ENCODE assay signal across 9 cellular contexts in genomic region chr11:118907749-118908106, GRCh38. TPM values are rescaled to one million over a fixed set of nuclear protein-coding genes. Genes with fewer than 3 reads are reported as not detected.
DNase-seq lines count a peak whose midpoint lies in the region; ATAC-seq and TF ChIP-seq lines count a peak whose summit lies in the region.
"Had no signal": no experiment of that assay in that cellular context is flagged by ENCODE, and none has a peak within 500 bp of the region (broad histone marks: within the 10 kb centered on the region; RNA-seq: fewer than 3 reads in every experiment).

No MANE protein-coding gene starts in this region.

- H3K18ac ChIP-seq in neuronal stem cell (ENCODE audit: low read length): peak overlapping the region; percentile 92

- H3K23ac ChIP-seq in neuronal stem cell (ENCODE audit: low read depth, low read length, poor library complexity): no peak overlapping the region

- no peak for ATAC-seq in HG03196 (IDR thresholded peaks at IDR 0.05; ENCODE audit: unreplicated experiment)

- H4K8ac ChIP-seq in neuronal stem cell (ENCODE audit: low read depth, low read length): no peak overlapping the region

- H2BK15ac ChIP-seq in neuronal stem cell (ENCODE audit: low read length): no peak overlapping the region

- WGBS in endodermal cell (ENCODE audit: insufficient coverage in 1 of 2, insufficient read length in 1 of 2), 2 experiments: 57% methylated on average over 5 of the region's 5 CpGs; no CpG with 5 or more reads in 1 of the 2 experiments
- no CpG with 5 or more reads among the region's 5 CpGs for WGBS in neuronal stem cell (ENCODE audit: extremely low coverage in 2 of 2, insufficient read length in 2 of 2, insufficient replicate concordance in 1 of 2), 2 donors

- H2AK5ac ChIP-seq in neuronal stem cell (ENCODE audit: low read depth, low read length): peak overlapping the region; percentile 95

- H3K4me3 Mint-ChIP-seq in endodermal cell: peak overlapping the region; percentile 32

- H2AFZ ChIP-seq in neuronal stem cell (ENCODE audit: low read length): no peak overlapping the region
- H2AFZ ChIP-seq: parathyroid adenoma had no signal

- H3K27ac ChIP-seq in endodermal cell (ENCODE audit: low read depth, low read length) (no peak overlapping the region), neuronal stem cell (replicated peaks; ENCODE audit: low read length) (no peak overlapping the region)
- H3K27ac ChIP-seq: parathyroid adenoma had no signal

- peak overlapping the region; percentile 93 for H3K27ac Mint-ChIP-seq in endodermal cell

- H3K14ac ChIP-seq in neuronal stem cell (ENCODE audit: low read length): no peak overlapping the region

- H3K36me3 ChIP-seq in BE2C (peaks cover 24% of the 10 kb centered on the region), endodermal cell (ENCODE audit: control insufficient read depth, insufficient read depth, low read length) (peaks cover 56% of the 10 kb centered on the region), neuronal stem cell (replicated peaks in 1 of 2; ENCODE audit: control insufficient read depth in 2 of 2, insufficient read depth in 2 of 2, low read length in 2 of 2) (peaks cover 20 to 35% of the 10 kb centered on the region in 2 donors)

- peaks cover 34% of the 10 kb centered on the region for H3K4me1 Mint-ChIP-seq in endodermal cell

- TF ChIP-seq CTCF in BE2C (IDR thresholded peaks at IDR 0.05; ENCODE audit: low read depth, low read length) (no peak), endodermal cell (conservative IDR thresholded peaks at IDR 0.05) (no peak)

- H2BK5ac ChIP-seq in neuronal stem cell (ENCODE audit: low read length): no peak overlapping the region

- peak overlapping the region; percentile 41 for H3K4me3 ChIP-seq in BE2C (ENCODE audit: low read depth, low read length)
- H3K4me3 ChIP-seq in endodermal cell (ENCODE audit: low read length): peak overlapping the region; percentile 53
- no peak overlapping the region for H3K4me3 ChIP-seq in neuronal stem cell (ENCODE audit: low read length in 2 of 2)

- no peaks in the 10 kb centered on the region for H3K9me3 ChIP-seq in BE2C
- no peaks in the 10 kb centered on the region for H3K9me3 ChIP-seq in endodermal cell (ENCODE audit: control insufficient read depth, low read length)
- H3K9me3 ChIP-seq in neuronal stem cell (replicated peaks in 1 of 2; ENCODE audit: control insufficient read depth in 2 of 2, insufficient read depth in 1 of 2, low read depth in 1 of 2, low read length in 2 of 2): no peaks in the 10 kb centered on the region

- H3K4ac ChIP-seq in neuronal stem cell (ENCODE audit: low read length): no peak overlapping the region

- H2BK120ac ChIP-seq in neuronal stem cell (ENCODE audit: low read depth, low read length): no peak overlapping the region

- no peak overlapping the region for H3K4me2 ChIP-seq in neuronal stem cell (ENCODE audit: insufficient read depth, low read length, poor library complexity, severe bottlenecking)

- no peak overlapping the region for H3K9ac ChIP-seq in endodermal cell (ENCODE audit: extremely low read depth, low read length, poor library complexity, severe bottlenecking)
- H3K9ac ChIP-seq in neuronal stem cell (ENCODE audit: low read depth, low read length, poor library complexity): no peak overlapping the region
- H3K9ac ChIP-seq: parathyroid adenoma had no signal

- H3K27me3 Mint-ChIP-seq in endodermal cell (ENCODE audit: insufficient read depth): no peaks in the 10 kb centered on the region

- H2BK12ac ChIP-seq in neuronal stem cell (ENCODE audit: low read length): no peak overlapping the region

- peaks cover 7% of the 10 kb centered on the region for H3K79me1 ChIP-seq in neuronal stem cell (ENCODE audit: low read depth, low read length)

- H4K91ac ChIP-seq in neuronal stem cell (ENCODE audit: low read depth, low read length, poor library complexity): no peak overlapping the region

- H3K9me3 Mint-ChIP-seq in endodermal cell: no peaks in the 10 kb centered on the region

- H3K36me3 Mint-ChIP-seq in endodermal cell (ENCODE audit: low read depth): peaks cover 35% of the 10 kb centered on the region

- DNase-seq in BE2C (peak; percentile 73), NCI-H82 (lab: John Stamatoyannopoulos, UW) (peak; percentile 81), endodermal cell (peak; percentile 74), neuronal stem cell (ENCODE audit: low spot score) (no peak), OCI-M2 (lab: John Stamatoyannopoulos, UW; ENCODE audit: unreplicated experiment) (no peak), NCI-H748 treated with DMSO at 0.1 percent for 48 hours (lab: John Stamatoyannopoulos, UW) (no peak)
- no peak for DNase-seq in activated T-cell treated with anti-CD3 and anti-CD28 coated beads, Interleukin-2, amount 50 U/mL, for 48 hours

- no peaks in the 10 kb centered on the region for H3K27me3 ChIP-seq in BE2C
- H3K27me3 ChIP-seq in endodermal cell (ENCODE audit: control insufficient read depth, insufficient read depth, low read length, poor library complexity, severe bottlenecking): no peaks in the 10 kb centered on the region
- H3K27me3 ChIP-seq in neuronal stem cell (ENCODE audit: control insufficient read depth in 3 of 3, insufficient read depth in 3 of 3, low read depth in 1 of 3, low read length in 3 of 3): no peaks in the 10 kb centered on the region

- peaks cover 43% of the 10 kb centered on the region for H3K4me1 ChIP-seq in BE2C
- peaks cover 23% of the 10 kb centered on the region for H3K4me1 ChIP-seq in endodermal cell (ENCODE audit: control insufficient read depth, insufficient read depth, low read length)
- H3K4me1 ChIP-seq in neuronal stem cell (ENCODE audit: control insufficient read depth in 2 of 2, insufficient read depth in 1 of 2, low read depth in 1 of 2, low read length in 2 of 2): peaks cover 39 to 45% of the 10 kb centered on the region in 2 donors

RNA-seq across cellular contexts. Expression of gene BCL9L, which starts 18.0 kb away (rescaled TPM):
- polyA plus RNA-seq in BE2C (2012; ENCODE audit: insufficient read depth, insufficient read length, low read depth): 104 TPM
- total RNA-seq in endodermal cell: 10 to 100 TPM; 73.9 to 77.3 TPM
- 24.3 TPM for polyA plus RNA-seq in endodermal cell (2013, experiment 1 of 2)
- 23.6 TPM for polyA plus RNA-seq in endodermal cell (2013, experiment 2 of 2)
- 32.8 TPM for polyA plus RNA-seq in neuronal stem cell (2013, experiment 1 of 2)
- 34.6 TPM for polyA plus RNA-seq in neuronal stem cell (2013, experiment 2 of 2)

RNA-seq across cellular contexts. Expression of gene CXCR5, which starts 24.0 kb away (rescaled TPM):
- not detected for polyA plus RNA-seq in BE2C (2012; ENCODE audit: insufficient read depth, insufficient read length, low read depth)
- total RNA-seq in endodermal cell: under 1 TPM in 1 of 2 donors, not detected in 1; 0.07 TPM
- polyA plus RNA-seq in endodermal cell (2013, experiment 1 of 2): not detected
- not detected for polyA plus RNA-seq in endodermal cell (2013, experiment 2 of 2)
- polyA plus RNA-seq in neuronal stem cell (2013, experiment 1 of 2): not detected
- polyA plus RNA-seq in neuronal stem cell (2013, experiment 2 of 2): not detected

RNA-seq across cellular contexts. Expression of gene UPK2, which starts 48.4 kb away (rescaled TPM):
- polyA plus RNA-seq in BE2C (2012; ENCODE audit: insufficient read depth, insufficient read length, low read depth): 0.94 TPM
- total RNA-seq in endodermal cell: under 1 TPM in 1 of 2 donors, not detected in 1; 0.38 TPM
- 0.36 TPM for polyA plus RNA-seq in endodermal cell (2013, experiment 1 of 2)
- polyA plus RNA-seq in endodermal cell (2013, experiment 2 of 2): 0.54 TPM
- 0.50 TPM for polyA plus RNA-seq in neuronal stem cell (2013, experiment 1 of 2)
- polyA plus RNA-seq in neuronal stem cell (2013, experiment 2 of 2): 0.47 TPM

Comparison
In these comparisons a context has a peak if more than half of its experiments do, and no peak if none do; other contexts are left out.
1. DNase-seq: peak in BE2C (single experiment), NCI-H82 (single experiment) and endodermal cell (single experiment); none in neuronal stem cell (single experiment), OCI-M2 (single experiment), NCI-H748 treated with DMSO at 0.1 percent for 48 hours (single experiment) and activated T-cell treated with anti-CD3 and anti-CD28 coated beads, Interleukin-2, amount 50 U/mL, for 48 hours (0 of 2).
2. H3K4me3 ChIP-seq: peak in BE2C (single experiment) and endodermal cell (single experiment); none in neuronal stem cell (0 of 2).